ENCODE assay signal across 1 cellular context in genomic region chr7:105623906-105624305, GRCh38.
TF ChIP-seq lines count a peak whose summit lies in the region.

No MANE protein-coding gene starts in this region.

TF ChIP-seq in WTC11, 78 proteins besides CTCF, POLR2A, EP300 and RAD21 (continued from another document):
- TF ChIP-seq ZNF532 (CRISPR knock-in tag; IDR thresholded peaks at IDR 0.05; ENCODE audit: borderline replicate concordance), result no peak
- no peak for TF ChIP-seq NR2C2 (CRISPR knock-in tag; IDR thresholded peaks at IDR 0.05)
- TF ChIP-seq MLX (CRISPR knock-in tag; IDR thresholded peaks at IDR 0.05), result no peak
